In genomic region chr10:93707623-93708022, GRCh38 we compare ENCODE assay signal across 23 cellular contexts. TPM values are rescaled to one million over a fixed set of nuclear protein-coding genes. Genes with fewer than 3 reads are reported as not detected.
DNase-seq lines count a peak whose midpoint lies in the region; ATAC-seq, FAIRE-seq and TF ChIP-seq lines count a peak whose summit lies in the region.
"Had no signal": no experiment of that assay in that cellular context is flagged by ENCODE, and none has a peak within 500 bp of the region (broad histone marks: within the 10 kb centered on the region; RNA-seq: fewer than 3 reads in every experiment).

No MANE protein-coding gene starts in this region.

- POLR2A ChIA-PET in GM12878 (lab: Charles Lee) = interaction anchor here (1.0 kb wide), 1 partner anchor 12 kb away, joined by 3 read pairs; no protein-coding TSS in a partner anchor

- TF ChIP-seq POLR2A in GM12878 (IDR thresholded peaks at IDR 0.05; ENCODE audit: low read depth, low read length) = no peak

- no peak overlapping the region for H2AFZ ChIP-seq in GM12878 (ENCODE audit: control insufficient read depth, low read depth, low read length)
- H2AFZ ChIP-seq: GM23338 had no signal

- no peaks in the 10 kb centered on the region for H3K36me3 ChIP-seq in GM12878 (ENCODE audit: control insufficient read depth in 2 of 2, insufficient read depth in 2 of 2, low read length in 1 of 2)
- H3K36me3 ChIP-seq: BLaER1 treated with 17β-estradiol and CSF1 and Interleukin-3, amounts not matched to agents 10 nM and 100 nM had no signal

- no peak overlapping the region for H3K27ac ChIP-seq in GM12878 (ENCODE audit: control insufficient read depth, insufficient read depth)
- H3K27ac ChIP-seq: BLaER1 treated with 17β-estradiol and CSF1 and Interleukin-3, amounts not matched to agents 10 nM and 100 nM; HL-60; SK-N-MC had no signal

- H3K9ac ChIP-seq in GM12878 (ENCODE audit: control insufficient read depth, insufficient read depth, low read length) = no peak overlapping the region
- H3K9ac ChIP-seq: BLaER1 treated with 17β-estradiol and CSF1 and Interleukin-3, amounts not matched to agents 10 nM and 100 nM had no signal

- H3K9me3 ChIP-seq in GM12878 (replicated peaks; ENCODE audit: control insufficient read depth, insufficient read depth, low read length) = no peaks in the 10 kb centered on the region
- H3K9me3 ChIP-seq: BLaER1 treated with 17β-estradiol and CSF1 and Interleukin-3, amounts not matched to agents 10 nM and 100 nM; Caco-2 had no signal

- no peaks in the 10 kb centered on the region for H3K9me3 Mint-ChIP-seq in activated naive CD4-positive, alpha-beta T cell treated with anti-CD3 and anti-CD28 coated beads for 36 hours
- H3K9me3 Mint-ChIP-seq: CD4-positive, alpha-beta memory T cell; GM23338 had no signal

- no peak for TF ChIP-seq RAD21 in GM12878 (IDR thresholded peaks at IDR 0.05; ENCODE audit: insufficient read depth, low read depth, low read length)

- RAD21 ChIA-PET in GM12878 (lab: Charles Lee; ENCODE audit: unreplicated experiment) = interaction anchor here (1.2 to 1.4 kb wide), 2 partner anchors 8 to 108 kb away, joined by 4 to 6 read pairs; no protein-coding TSS in a partner anchor

- peaks cover 19% of the 10 kb centered on the region for H3K4me1 Mint-ChIP-seq in activated naive CD4-positive, alpha-beta T cell treated with anti-CD3 and anti-CD28 coated beads for 36 hours (ENCODE audit: low read depth)

- no peaks in the 10 kb centered on the region for H3K27me3 Mint-ChIP-seq in activated naive CD4-positive, alpha-beta T cell treated with anti-CD3 and anti-CD28 coated beads for 36 hours (ENCODE audit: low read depth)

- no peak overlapping the region for H3K4me3 Mint-ChIP-seq in activated naive CD4-positive, alpha-beta T cell treated with anti-CD3 and anti-CD28 coated beads for 36 hours
- H3K4me3 Mint-ChIP-seq: GM23338 had no signal

- DNase-seq in NOMO-1 treated with DMSO at 0.1 percent for 48 hours (lab: John Stamatoyannopoulos, UW; ENCODE audit: unreplicated experiment) (peak; percentile 3), NOMO-1 treated with dmso at 0.1 percent for 144 hours (lab: John Stamatoyannopoulos, UW; ENCODE audit: unreplicated experiment) (no peak), GM12878 (ENCODE audit: low read depth, low spot score) (no peak), GM19240 (ENCODE audit: insufficient read length, low spot score) (no peak)
- DNase-seq in activated naive CD4-positive, alpha-beta T cell treated with anti-CD3 and anti-CD28 coated beads for 36 hours = no peak
- no peak for DNase-seq in activated naive CD4-positive, alpha-beta T cell (lab: John Stamatoyannopoulos, UW)
- DNase-seq: 8988T; Caco-2; CD4-positive, alpha-beta memory T cell; DMS 273 treated with DMSO at 0.1 percent for 48 hours; DMS79 treated with DMSO at 0.1 percent for 48 hours; HCEC 1CT; KG1; NCI-H1694 treated with DMSO at 0.1 percent for 48 hours; NCI-H446; NCI-H526 had no signal

- peak overlapping the region; percentile 44 for H3K27ac Mint-ChIP-seq in activated naive CD4-positive, alpha-beta T cell treated with anti-CD3 and anti-CD28 coated beads for 36 hours
- H3K27ac Mint-ChIP-seq: GM23338 had no signal

- H3K4me2 ChIP-seq in GM12878 (ENCODE audit: control insufficient read depth, insufficient read depth) = no peak overlapping the region
- H3K4me2 ChIP-seq: BLaER1 treated with 17β-estradiol and CSF1 and Interleukin-3, amounts not matched to agents 10 nM and 100 nM; GM23338 had no signal

- intact Hi-C loops in activated naive CD4-positive, alpha-beta T cell treated with anti-CD3 and anti-CD28 coated beads for 36 hours (cut with micrococcal nuclease) = loop anchor here (10.0 kb wide), 1 partner anchor 1527 kb away; no protein-coding TSS in a partner anchor
- intact Hi-C loops in GM12878 (cut with micrococcal nuclease; ENCODE audit: unreplicated experiment) = no loop called here

- H4K20me1 ChIP-seq in GM12878 (ENCODE audit: control insufficient read depth, insufficient read depth) = no peaks in the 10 kb centered on the region
- H4K20me1 ChIP-seq: BLaER1 treated with 17β-estradiol and CSF1 and Interleukin-3, amounts not matched to agents 10 nM and 100 nM had no signal

- no peaks in the 10 kb centered on the region for H3K79me2 ChIP-seq in GM12878 (ENCODE audit: control insufficient read depth, insufficient read depth, low read length)

- ATAC-seq in GM12878 (peak; percentile 56), GM18867 (IDR thresholded peaks at IDR 0.05; ENCODE audit: unreplicated experiment) (no peak)
- ATAC-seq: GM23338, Right ventricle myocardium inferior had no signal

- H3K4me3 ChIP-seq in GM12878 = no peak overlapping the region
- H3K4me3 ChIP-seq: BLaER1 treated with 17β-estradiol and CSF1 and Interleukin-3, amounts not matched to agents 10 nM and 100 nM; GM23338; SK-N-MC had no signal

- H3K4me1 ChIP-seq in GM12878 (ENCODE audit: control insufficient read depth, insufficient read depth, low read length) = no peaks in the 10 kb centered on the region

- BruUV-seq in GM12878 (replicated peaks; lab: Mats Ljungman, UMichigan) = no TSS peak

- H3K36me3 Mint-ChIP-seq in activated naive CD4-positive, alpha-beta T cell treated with anti-CD3 and anti-CD28 coated beads for 36 hours (ENCODE audit: low read depth) = no peaks in the 10 kb centered on the region
- H3K36me3 Mint-ChIP-seq: CD4-positive, alpha-beta memory T cell had no signal

- in situ Hi-C loops in GM12878 (cut with MboI) = no loop called here

- no peak for FAIRE-seq in GM12878 (lab: Jason Lieb, UNC)

- no peaks in the 10 kb centered on the region for H3K27me3 ChIP-seq in GM12878 (replicated peaks in 1 of 2; ENCODE audit: control insufficient read depth in 2 of 2, insufficient read depth in 2 of 2, low read length in 1 of 2)
- H3K27me3 ChIP-seq: BLaER1 treated with 17β-estradiol and CSF1 and Interleukin-3, amounts not matched to agents 10 nM and 100 nM had no signal

- no peak for TF ChIP-seq CTCF in GM12878 (IDR thresholded peaks at IDR 0.05 in 2 of 3, conservative IDR thresholded peaks at IDR 0.05 in 1 of 3; ENCODE audit: control insufficient read depth in 2 of 3, extremely low read depth in 1 of 3, insufficient read depth in 1 of 3, low read depth in 3 of 3, low read length in 3 of 3)

- SMC1A ChIA-PET in GM12878 (lab: Charles Lee; ENCODE audit: uncharacterized antibody, unreplicated experiment) = interaction anchor here (1.0 to 1.9 kb wide), 3 partner anchors 12 to 111 kb away, joined by 3 to 6 read pairs (median 5); no protein-coding TSS in a partner anchor

- CTCF ChIA-PET in activated naive CD4-positive, alpha-beta T cell treated with anti-CD3 and anti-CD28 coated beads for 36 hours (lab: Charles Lee) = interaction anchor here (1.3 to 1.8 kb wide), 2 partner anchors 108 to 226 kb away, joined by 3 to 5 read pairs; partner anchors contain the start of gene MYOF
- CTCF ChIA-PET in GM12878 (lab: Yijun Ruan, JAX) = interaction anchor here (1.1 to 1.5 kb wide), 4 partner anchors 8 to 108 kb away, joined by 3 to 9 read pairs (median 4); no protein-coding TSS in a partner anchor

- TF ChIP-seq EP300 in GM12878 (IDR thresholded peaks at IDR 0.05; ENCODE audit: borderline replicate concordance in 1 of 2, control insufficient read depth in 1 of 2, low read depth in 2 of 2, low read length in 2 of 2) = no peak

TF ChIP-seq in GM12878, 131 proteins besides CTCF, POLR2A, EP300 and RAD21 (continues in another document):
- no peak for TF ChIP-seq POLR2AphosphoS5 (IDR thresholded peaks at IDR 0.05; ENCODE audit: low read length)
- no peak for TF ChIP-seq MEF2B (IDR thresholded peaks at IDR 0.05; ENCODE audit: partially characterized antibody, poor library complexity, severe bottlenecking)
- no peak for TF ChIP-seq TARDBP (IDR thresholded peaks at IDR 0.05; ENCODE audit: borderline replicate concordance)
- TF ChIP-seq IKZF2 (IDR thresholded peaks at IDR 0.05) = peak in 1 of 2 experiments; percentile 10; a peak in 1 of 4 replicates
- no peak for TF ChIP-seq RCOR1 (conservative IDR thresholded peaks at IDR 0.05; ENCODE audit: low read depth, low read length)

RNA-seq across cellular contexts. Expression of gene FRA10AC1, which starts 5.2 kb away (rescaled TPM):
- 10 to 100 TPM; 24.5 to 25.0 TPM for total RNA-seq in activated naive CD4-positive, alpha-beta T cell treated with anti-CD3 and anti-CD28 coated beads for 36 hours
- total RNA-seq in GM12878 (2013; cell fraction: nucleolus; rRNA removed) = 120 and 179 TPM in 2 replicates
- 8.5 and 8.9 TPM in 2 replicates for total RNA-seq in GM12878 (2014; rRNA removed)
- total RNA-seq in GM12878 (2014; rRNA removed; fragmentation: Illumina TruSeq; extraction: Trizol) = 9.8 and 11.0 TPM in 2 replicates
- total RNA-seq in GM12878 (2021) = 7.3 and 9.7 TPM in 2 replicates
- polyA plus RNA-seq in GM12878 (2011; ENCODE audit: low read depth) = 3.8 TPM
- polyA plus RNA-seq in GM12878 (2011; rRNA removed) = 18.1 and 33.3 TPM in 2 replicates
- 2.0 and 10.9 TPM in 2 replicates for polyA plus RNA-seq in GM12878 (2011; cell fraction: cytosol; rRNA removed)
- 20.2 and 26.3 TPM in 2 replicates for polyA plus RNA-seq in GM12878 (2011; cell fraction: nucleus; rRNA removed)
- 11.8 and 15.9 TPM in 2 replicates for polyA plus RNA-seq in GM12878 (2012)
- 13.3 and 20.6 TPM in 2 replicates for polyA plus RNA-seq in GM12878 (2014; fragmentation: Illumina TruSeq; extraction: Trizol)
- 10 to 100 TPM in 1 of 2 experiments, 1 to 10 TPM in 1; 5.3 to 10.8 TPM for polyA plus RNA-seq in GM12878 (2014; fragmentation: Nextera tagmentation; extraction: Ambion mirVana)
- 6.6 and 10.0 TPM in 2 replicates for polyA plus RNA-seq in GM12878 (2014; rRNA removed)
- 10 to 100 TPM in 1 of 2 experiments, 1 to 10 TPM in 1; 9.8 to 11.0 TPM for polyA plus RNA-seq in GM12878 (2016; fragmentation: Nextera tagmentation; extraction: Ambion mirVana)
- polyA minus RNA-seq in GM12878 (2011; rRNA and poly(A)+ RNA removed) = 8.3 and 8.4 TPM in 2 replicates
- 2.8 and 3.1 TPM in 2 replicates for polyA minus RNA-seq in GM12878 (2011; cell fraction: cytosol; rRNA and poly(A)+ RNA removed)
- polyA minus RNA-seq in GM12878 (2011; cell fraction: nucleus; rRNA and poly(A)+ RNA removed) = 21.9 and 34.9 TPM in 2 replicates

RNA-seq across cellular contexts. Expression of gene LGI1, which starts 50.1 kb away (rescaled TPM):
- total RNA-seq in activated naive CD4-positive, alpha-beta T cell treated with anti-CD3 and anti-CD28 coated beads for 36 hours = not detected
- not detected in 2 replicates for total RNA-seq in GM12878 (2013; cell fraction: nucleolus; rRNA removed)
- total RNA-seq in GM12878 (2014; rRNA removed) = not detected in 2 replicates
- not detected in 2 replicates for total RNA-seq in GM12878 (2014; rRNA removed; fragmentation: Illumina TruSeq; extraction: Trizol)
- total RNA-seq in GM12878 (2021) = not detected in 2 replicates
- polyA plus RNA-seq in GM12878 (2011; ENCODE audit: low read depth) = not detected
- polyA plus RNA-seq in GM12878 (2011; rRNA removed) = 0.04 TPM in 1 of 2 replicates, not detected in the other
- 0.16 TPM in 1 of 2 replicates, not detected in the other for polyA plus RNA-seq in GM12878 (2011; cell fraction: cytosol; rRNA removed)
- polyA plus RNA-seq in GM12878 (2011; cell fraction: nucleus; rRNA removed) = not detected in 2 replicates
- 0.06 TPM in 1 of 2 replicates, not detected in the other for polyA plus RNA-seq in GM12878 (2012)
- polyA plus RNA-seq in GM12878 (2014; fragmentation: Illumina TruSeq; extraction: Trizol) = not detected in 2 replicates
- polyA plus RNA-seq in GM12878 (2014; fragmentation: Nextera tagmentation; extraction: Ambion mirVana) = not detected
- not detected in 2 replicates for polyA plus RNA-seq in GM12878 (2014; rRNA removed)
- not detected for polyA plus RNA-seq in GM12878 (2016; fragmentation: Nextera tagmentation; extraction: Ambion mirVana)
- not detected in 2 replicates for polyA minus RNA-seq in GM12878 (2011; rRNA and poly(A)+ RNA removed)
- not detected in 2 replicates for polyA minus RNA-seq in GM12878 (2011; cell fraction: cytosol; rRNA and poly(A)+ RNA removed)
- not detected in 2 replicates for polyA minus RNA-seq in GM12878 (2011; cell fraction: nucleus; rRNA and poly(A)+ RNA removed)
- total RNA-seq: CD4-positive, alpha-beta memory T cell; HT-29; Right ventricle myocardium inferior had no signal
- polyA plus RNA-seq: CD4-positive, alpha-beta memory T cell had no signal
